In the genomic region with DNA sequence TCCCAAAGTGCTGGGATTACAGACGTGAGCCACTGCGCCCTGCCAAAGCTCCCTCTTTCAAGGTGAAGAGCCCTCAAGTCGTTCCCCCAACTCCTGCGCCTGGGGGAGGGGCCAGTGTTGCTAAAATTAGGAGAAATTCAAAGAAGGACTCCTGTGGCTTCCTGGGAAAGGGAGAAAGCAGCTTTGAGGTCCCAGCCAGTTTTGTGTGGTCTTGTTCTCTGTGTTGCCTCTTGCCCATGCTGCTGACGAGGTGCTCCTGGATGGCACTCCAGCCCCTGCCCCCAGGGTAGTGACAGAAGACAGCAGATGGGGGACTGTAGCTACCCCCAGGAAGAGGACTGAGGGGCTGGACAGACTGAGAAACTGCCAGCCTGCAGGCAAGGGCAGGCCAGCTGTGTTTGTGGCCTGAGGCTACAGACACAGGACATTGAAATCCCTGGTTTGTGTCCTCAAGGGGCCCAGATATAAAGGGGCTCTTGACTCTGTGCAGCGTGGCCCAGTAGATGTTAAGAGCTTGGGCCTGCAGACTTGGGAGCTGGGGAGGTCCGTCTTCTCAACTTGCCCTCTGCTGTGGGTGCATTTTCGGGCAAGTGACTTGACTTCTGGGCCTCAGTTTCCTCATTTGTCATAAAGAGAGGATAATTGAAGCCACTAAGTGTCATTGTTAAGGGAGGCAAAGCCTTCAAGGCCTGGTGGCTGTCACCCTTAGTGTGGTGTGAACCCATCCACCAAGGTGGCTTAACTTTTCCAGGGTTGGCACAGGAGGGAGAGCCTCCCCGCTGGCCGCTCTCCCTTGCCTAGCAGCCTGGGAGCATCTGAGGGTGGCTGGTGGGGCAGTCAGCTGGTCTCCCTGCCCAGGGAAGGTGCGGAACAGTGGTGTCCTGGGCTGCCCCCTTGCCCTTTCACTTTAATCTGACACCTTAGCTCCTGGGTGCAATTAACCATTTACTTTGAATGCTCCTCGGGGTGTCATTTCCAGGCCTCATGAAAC, we compare ENCODE assay signal across 9 cellular contexts. TPM values are rescaled to one million over a fixed set of nuclear protein-coding genes. Genes with fewer than 3 reads are reported as not detected.
DNase-seq lines count a peak whose midpoint lies in the region; ATAC-seq and TF ChIP-seq lines count a peak whose summit lies in the region.
"Had no signal": no experiment of that assay in that cellular context is flagged by ENCODE, and none has a peak within 500 bp of the region (broad histone marks: within the 10 kb centered on the region; RNA-seq: fewer than 3 reads in every experiment).

No MANE protein-coding gene starts in this region.

- H3K36me3 ChIP-seq in iPS-20b (ENCODE audit: insufficient read depth, low read depth, low read length): peaks cover 11% of the 10 kb centered on the region
- peaks cover 0 to 21% (median 13%) of the 10 kb centered on the region in 5 donors for H3K36me3 ChIP-seq in subcutaneous abdominal adipose tissue (ENCODE audit: control insufficient read depth in 5 of 5, insufficient read depth in 5 of 5, low read length in 5 of 5)

- no peak overlapping the region for H3K27ac ChIP-seq in iPS-20b (ENCODE audit: low read length)
- peak overlapping the region; percentile 72 for H3K27ac ChIP-seq in subcutaneous abdominal adipose tissue (ENCODE audit: low read depth, low read length)

- H3K9me3 Mint-ChIP-seq in activated T-cell treated with anti-CD3 and anti-CD28 coated beads, Interleukin-2, amount 50 U/mL, for 24 hours: no peaks in the 10 kb centered on the region
- no peaks in the 10 kb centered on the region for H3K9me3 Mint-ChIP-seq in WTC11

- TF ChIP-seq CTCF in WTC11 (IDR thresholded peaks at IDR 0.05): no peak

- H3K9me3 ChIP-seq in iPS-20b (ENCODE audit: insufficient read depth, low read depth, low read length): no peaks in the 10 kb centered on the region
- H3K9me3 ChIP-seq in subcutaneous abdominal adipose tissue (ENCODE audit: control insufficient read depth in 5 of 5, low read length in 5 of 5): no peaks in the 10 kb centered on the region

- CTCF ChIA-PET in WTC11 (lab: Charles Lee): interaction anchor here (0.6 to 6.3 kb wide), 10 partner anchors 10 to 163 kb away, joined by 3 to 58 read pairs (median 4); no protein-coding TSS in a partner anchor

- no peaks in the 10 kb centered on the region for H3K27me3 Mint-ChIP-seq in activated T-cell treated with anti-CD3 and anti-CD28 coated beads, Interleukin-2, amount 50 U/mL, for 24 hours
- H3K27me3 Mint-ChIP-seq in WTC11 (ENCODE audit: low read depth): no peaks in the 10 kb centered on the region

- ATAC-seq in WTC11: no peak
- no peak for ATAC-seq in HG03108 (IDR thresholded peaks at IDR 0.05; ENCODE audit: unreplicated experiment)
- no peak for ATAC-seq in GM19023 (IDR thresholded peaks at IDR 0.05; ENCODE audit: unreplicated experiment)
- no peak for ATAC-seq in HG03354 (IDR thresholded peaks at IDR 0.05; ENCODE audit: poor library complexity, severe bottlenecking, unreplicated experiment)

- POLR2A ChIA-PET in WTC11 (lab: Charles Lee): interaction anchor here (0.7 kb wide), 1 partner anchor 146 kb away, joined by 5 read pairs; no protein-coding TSS in a partner anchor

- H3K27me3 ChIP-seq in iPS-20b (ENCODE audit: insufficient read depth, low read length) (no peaks in the 10 kb centered on the region), subcutaneous abdominal adipose tissue (ENCODE audit: control insufficient read depth in 5 of 5, insufficient read depth in 4 of 5, low read length in 5 of 5) (no peaks in the 10 kb centered on the region)

- H3K4me1 ChIP-seq in iPS-20b (ENCODE audit: insufficient read depth, low read length) (peaks cover 18% of the 10 kb centered on the region; the same call in 1 of the 2 replicates), subcutaneous abdominal adipose tissue (ENCODE audit: control insufficient read depth in 5 of 5, insufficient read depth in 5 of 5, low read length in 5 of 5) (peaks cover 9 to 80% (median 71%) of the 10 kb centered on the region in 5 donors)

- H3K9ac ChIP-seq in iPS-20b (ENCODE audit: low read depth, low read length) (peak overlapping the region; percentile 0; the same call in 1 of the 2 replicates), subcutaneous abdominal adipose tissue (ENCODE audit: low read length in 5 of 5) (peak overlapping the region in 1 of 5 donors; percentile 38)

- H3K4me3 Mint-ChIP-seq in activated T-cell treated with anti-CD3 and anti-CD28 coated beads, Interleukin-2, amount 50 U/mL, for 24 hours: peak overlapping the region; percentile 92
- H3K4me3 Mint-ChIP-seq in WTC11: peak overlapping the region; percentile 18; the same call in 1 of the 2 replicates

- H3K4me1 Mint-ChIP-seq in activated T-cell treated with anti-CD3 and anti-CD28 coated beads, Interleukin-2, amount 50 U/mL, for 24 hours (ENCODE audit: low read depth): peaks cover 61% of the 10 kb centered on the region
- peaks cover 38% of the 10 kb centered on the region for H3K4me1 Mint-ChIP-seq in WTC11

- peak; percentile 55 for DNase-seq in activated T-cell treated with anti-CD3 and anti-CD28 coated beads, Interleukin-2, amount 50 U/mL, for 24 hours
- no peak for DNase-seq in activated T-cell treated with anti-CD3 and anti-CD28 coated beads, Interleukin-2, amount 50 U/mL, for 1 hour
- DNase-seq in WTC11 (ENCODE audit: low spot score): no peak
- DNase-seq: NCI-H1105 treated with DMSO at 0.1 percent for 48 hours had no signal

- H3K27ac Mint-ChIP-seq in activated T-cell treated with anti-CD3 and anti-CD28 coated beads, Interleukin-2, amount 50 U/mL, for 24 hours: peak overlapping the region; percentile 99
- H3K27ac Mint-ChIP-seq in WTC11: peak overlapping the region; percentile 93

- H3K36me3 Mint-ChIP-seq in activated T-cell treated with anti-CD3 and anti-CD28 coated beads, Interleukin-2, amount 50 U/mL, for 24 hours (ENCODE audit: low read depth): peaks cover 55% of the 10 kb centered on the region
- peaks cover 7% of the 10 kb centered on the region; the same call in 1 of the 2 replicates for H3K36me3 Mint-ChIP-seq in WTC11

- no peak overlapping the region for H3K4me3 ChIP-seq in iPS-20b (ENCODE audit: low read length)
- no peak overlapping the region for H3K4me3 ChIP-seq in subcutaneous abdominal adipose tissue (ENCODE audit: low read depth in 1 of 5, low read length in 5 of 5)

TF ChIP-seq in WTC11, 78 proteins besides CTCF, POLR2A, EP300 and RAD21:
- TF ChIP-seq GRHL2 (CRISPR knock-in tag; IDR thresholded peaks at IDR 0.05; ENCODE audit: insufficient replicate concordance, severe bottlenecking) (no peak), NR2C2 (CRISPR knock-in tag; IDR thresholded peaks at IDR 0.05) (no peak), ELF4 (CRISPR knock-in tag; IDR thresholded peaks at IDR 0.05; ENCODE audit: low read depth) (no peak), GTF2I (CRISPR knock-in tag; conservative IDR thresholded peaks at IDR 0.05) (no peak), ATF1 (CRISPR knock-in tag; IDR thresholded peaks at IDR 0.05) (no peak), ZNF423 (CRISPR knock-in tag; IDR thresholded peaks at IDR 0.05) (no peak)
- TF ChIP-seq, protein P1, sequence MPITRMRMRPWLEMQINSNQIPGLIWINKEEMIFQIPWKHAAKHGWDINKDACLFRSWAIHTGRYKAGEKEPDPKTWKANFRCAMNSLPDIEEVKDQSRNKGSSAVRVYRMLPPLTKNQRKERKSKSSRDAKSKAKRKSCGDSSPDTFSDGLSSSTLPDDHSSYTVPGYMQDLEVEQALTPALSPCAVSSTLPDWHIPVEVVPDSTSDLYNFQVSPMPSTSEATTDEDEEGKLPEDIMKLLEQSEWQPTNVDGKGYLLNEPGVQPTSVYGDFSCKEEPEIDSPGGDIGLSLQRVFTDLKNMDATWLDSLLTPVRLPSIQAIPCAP (CRISPR knock-in tag; IDR thresholded peaks at IDR 0.05): no peak
- TF ChIP-seq, protein P2, sequence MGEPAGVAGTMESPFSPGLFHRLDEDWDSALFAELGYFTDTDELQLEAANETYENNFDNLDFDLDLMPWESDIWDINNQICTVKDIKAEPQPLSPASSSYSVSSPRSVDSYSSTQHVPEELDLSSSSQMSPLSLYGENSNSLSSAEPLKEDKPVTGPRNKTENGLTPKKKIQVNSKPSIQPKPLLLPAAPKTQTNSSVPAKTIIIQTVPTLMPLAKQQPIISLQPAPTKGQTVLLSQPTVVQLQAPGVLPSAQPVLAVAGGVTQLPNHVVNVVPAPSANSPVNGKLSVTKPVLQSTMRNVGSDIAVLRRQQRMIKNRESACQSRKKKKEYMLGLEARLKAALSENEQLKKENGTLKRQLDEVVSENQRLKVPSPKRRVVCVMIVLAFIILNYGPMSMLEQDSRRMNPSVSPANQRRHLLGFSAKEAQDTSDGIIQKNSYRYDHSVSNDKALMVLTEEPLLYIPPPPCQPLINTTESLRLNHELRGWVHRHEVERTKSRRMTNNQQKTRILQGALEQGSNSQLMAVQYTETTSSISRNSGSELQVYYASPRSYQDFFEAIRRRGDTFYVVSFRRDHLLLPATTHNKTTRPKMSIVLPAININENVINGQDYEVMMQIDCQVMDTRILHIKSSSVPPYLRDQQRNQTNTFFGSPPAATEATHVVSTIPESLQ (CRISPR knock-in tag; IDR thresholded peaks at IDR 0.05): no peak

RNA-seq across cellular contexts. Expression of a gene that starts 4.1 kb away (rescaled TPM):
- total RNA-seq in WTC11 (2021): 24.4 to 30.3 TPM (median 28.2 TPM) in 3 replicates

RNA-seq across cellular contexts. Expression of a gene that starts 29.0 kb away (rescaled TPM):
- total RNA-seq in WTC11 (2021): 11.2 to 15.1 TPM (median 13.7 TPM) in 3 replicates

RNA-seq across cellular contexts. Expression of a gene that starts 38.8 kb away (rescaled TPM):
- total RNA-seq in WTC11 (2021): 1.5 to 3.2 TPM (median 2.7 TPM) in 3 replicates
